In the genomic region with DNA sequence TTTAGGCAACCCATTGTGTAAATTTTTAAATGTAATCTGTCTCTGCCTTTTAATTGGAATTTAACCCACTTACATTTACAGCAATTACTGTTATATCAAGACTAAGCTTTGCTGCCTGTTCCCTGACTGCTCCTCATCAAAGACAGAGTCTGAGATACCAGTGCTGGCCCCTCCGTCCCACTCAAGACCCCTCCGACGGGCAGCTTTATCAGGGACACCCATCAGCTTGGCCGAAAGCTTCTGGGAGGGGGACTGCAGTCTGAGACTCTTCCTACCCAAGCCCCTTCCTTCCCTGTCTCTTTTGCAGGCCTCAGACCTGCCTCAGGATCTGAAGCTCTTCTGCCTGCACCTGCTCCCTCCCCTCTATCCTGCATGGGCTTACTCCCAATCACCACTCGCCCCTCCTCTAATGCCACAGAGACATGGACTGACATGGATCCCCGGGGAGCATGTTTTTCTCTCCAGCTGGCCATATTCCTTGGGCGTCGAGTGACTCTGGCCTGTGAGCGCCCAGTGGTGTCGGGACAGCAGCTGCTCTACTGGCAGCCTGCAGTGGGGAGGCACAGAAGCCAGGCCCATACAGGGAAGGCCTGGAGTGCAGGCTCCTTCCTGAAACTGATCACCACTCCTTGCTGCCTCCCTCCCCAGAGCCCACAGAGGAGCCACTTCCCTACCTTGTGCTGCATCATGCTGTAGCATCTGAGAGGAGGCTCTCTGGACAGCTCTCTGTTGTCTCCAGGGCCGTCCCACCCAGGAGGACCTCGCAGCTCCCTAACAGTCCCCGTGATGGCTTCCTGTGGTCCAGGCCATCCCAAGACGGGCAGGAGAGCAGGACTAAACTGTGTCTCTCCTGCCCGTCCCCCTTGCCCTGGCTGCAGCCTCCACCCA, we compare ENCODE assay signal across 18 cellular contexts.
"Had no signal": no experiment of that assay in that cellular context is flagged by ENCODE, and none has a peak within 500 bp of the region (broad histone marks: within the 10 kb centered on the region; RNA-seq: fewer than 3 reads in every experiment).

No MANE protein-coding gene starts in this region.

- H3K4me3 ChIP-seq: body of pancreas, right atrium auricular region, skin epidermis, testis, upper lobe of left lung had no signal

- H3K9me3 ChIP-seq: body of pancreas, right atrium auricular region, testis had no signal

- H3K27ac ChIP-seq: body of pancreas, right atrium auricular region, skin epidermis, testis, upper lobe of left lung had no signal

- H3K27me3 ChIP-seq: testis had no signal

- DNase-seq: activated CD8-positive, alpha-beta memory T cell treated with anti-CD3 and anti-CD28 coated beads, Interleukin-2, amount 10 ng/mL, durations not matched to agents 7 days and 5 days; activated T-cell treated with anti-CD3 and anti-CD28 coated beads, Interleukin-2, amount 50 U/mL, for 24 hours; amniotic stem cell; body of pancreas; central memory CD4-positive, alpha-beta T cell; cortex of kidney; effector CD8-positive, alpha-beta T cell; foreskin fibroblast; hypothalamus; kidney glomerular epithelial cell; mesendoderm; natural killer cell; nucleus accumbens; stimulated activated CD4-positive, alpha-beta T cell treated with anti-CD3 and anti-CD28 coated beads, Interleukin-4, amount 100 ng/mL, for 4 hours; testis; upper lobe of left lung had no signal

- H3K36me3 ChIP-seq: right atrium auricular region, upper lobe of left lung had no signal

- ATAC-seq: activated CD8-positive, alpha-beta memory T cell treated with anti-CD3 and anti-CD28 coated beads, Interleukin-2, amount 10 ng/mL, durations not matched to agents 7 days and 5 days; body of pancreas; natural killer cell had no signal
